ENCODE assay signal across 2 cellular contexts in the genomic region with DNA sequence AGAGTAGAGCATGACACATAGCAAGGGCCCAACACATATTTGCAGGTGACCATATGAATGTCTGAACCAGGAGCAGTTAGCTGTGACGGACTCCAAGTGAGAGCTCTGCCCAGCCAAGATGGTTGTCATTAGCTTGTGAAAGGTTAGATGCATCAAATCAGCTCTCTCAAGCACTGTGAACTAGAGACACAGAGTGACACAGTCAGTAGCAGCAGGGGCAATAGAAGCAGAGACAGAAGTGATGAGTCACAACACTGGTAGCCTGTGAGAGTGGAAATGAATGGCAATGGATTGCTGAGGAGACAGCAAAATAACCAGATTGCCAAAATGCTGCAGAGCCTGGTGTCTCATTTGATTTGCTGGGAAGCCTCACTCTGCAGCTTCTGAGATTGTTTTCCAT.
TF ChIP-seq lines count a peak whose summit lies in the region.

No MANE protein-coding gene starts in this region.

TF ChIP-seq in SK-N-SH treated with all-trans-retinoic acid at 6 μM for 48 hours, 23 proteins besides CTCF, POLR2A, EP300 and RAD21 (continued from another document):
- TF ChIP-seq, protein P1, sequence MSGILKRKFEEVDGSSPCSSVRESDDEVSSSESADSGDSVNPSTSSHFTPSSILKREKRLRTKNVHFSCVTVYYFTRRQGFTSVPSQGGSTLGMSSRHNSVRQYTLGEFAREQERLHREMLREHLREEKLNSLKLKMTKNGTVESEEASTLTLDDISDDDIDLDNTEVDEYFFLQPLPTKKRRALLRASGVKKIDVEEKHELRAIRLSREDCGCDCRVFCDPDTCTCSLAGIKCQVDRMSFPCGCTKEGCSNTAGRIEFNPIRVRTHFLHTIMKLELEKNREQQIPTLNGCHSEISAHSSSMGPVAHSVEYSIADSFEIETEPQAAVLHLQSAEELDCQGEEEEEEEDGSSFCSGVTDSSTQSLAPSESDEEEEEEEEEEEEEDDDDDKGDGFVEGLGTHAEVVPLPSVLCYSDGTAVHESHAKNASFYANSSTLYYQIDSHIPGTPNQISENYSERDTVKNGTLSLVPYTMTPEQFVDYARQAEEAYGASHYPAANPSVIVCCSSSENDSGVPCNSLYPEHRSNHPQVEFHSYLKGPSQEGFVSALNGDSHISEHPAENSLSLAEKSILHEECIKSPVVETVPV (CRISPR knock-in tag; IDR thresholded peaks at IDR 0.05), result no peak
- TF ChIP-seq ZNF565 (CRISPR knock-in tag; conservative IDR thresholded peaks at IDR 0.05; ENCODE audit: low read depth), result no peak

TF ChIP-seq in SK-N-SH, 30 proteins besides CTCF, POLR2A, EP300 and RAD21 (continued from another document):
- TF ChIP-seq MEF2A (IDR thresholded peaks at IDR 0.05; ENCODE audit: borderline replicate concordance, low read depth), result no peak
- no peak for TF ChIP-seq RXRA (IDR thresholded peaks at IDR 0.05; ENCODE audit: borderline replicate concordance, low read depth)
- TF ChIP-seq, protein P2, sequence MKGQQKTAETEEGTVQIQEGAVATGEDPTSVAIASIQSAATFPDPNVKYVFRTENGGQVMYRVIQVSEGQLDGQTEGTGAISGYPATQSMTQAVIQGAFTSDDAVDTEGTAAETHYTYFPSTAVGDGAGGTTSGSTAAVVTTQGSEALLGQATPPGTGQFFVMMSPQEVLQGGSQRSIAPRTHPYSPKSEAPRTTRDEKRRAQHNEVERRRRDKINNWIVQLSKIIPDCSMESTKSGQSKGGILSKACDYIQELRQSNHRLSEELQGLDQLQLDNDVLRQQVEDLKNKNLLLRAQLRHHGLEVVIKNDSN (IDR thresholded peaks at IDR 0.05; ENCODE audit: borderline replicate concordance, low read depth), result no peak
- no peak for TF ChIP-seq GABPA (IDR thresholded peaks at IDR 0.05; ENCODE audit: low read depth)
- TF ChIP-seq RCOR1 (IDR thresholded peaks at IDR 0.05; ENCODE audit: low read length), result no peak
- no peak for TF ChIP-seq GATA2 (CRISPR knock-in tag; IDR thresholded peaks at IDR 0.05)
- no peak for TF ChIP-seq RFX5 (IDR thresholded peaks at IDR 0.05; ENCODE audit: low read length)
- no peak for TF ChIP-seq TAF1 (IDR thresholded peaks at IDR 0.05; ENCODE audit: borderline replicate concordance, low read depth, low read length)
- no peak for TF ChIP-seq FOSL2 (IDR thresholded peaks at IDR 0.05; ENCODE audit: borderline replicate concordance, low read depth)
- TF ChIP-seq, protein P3, sequence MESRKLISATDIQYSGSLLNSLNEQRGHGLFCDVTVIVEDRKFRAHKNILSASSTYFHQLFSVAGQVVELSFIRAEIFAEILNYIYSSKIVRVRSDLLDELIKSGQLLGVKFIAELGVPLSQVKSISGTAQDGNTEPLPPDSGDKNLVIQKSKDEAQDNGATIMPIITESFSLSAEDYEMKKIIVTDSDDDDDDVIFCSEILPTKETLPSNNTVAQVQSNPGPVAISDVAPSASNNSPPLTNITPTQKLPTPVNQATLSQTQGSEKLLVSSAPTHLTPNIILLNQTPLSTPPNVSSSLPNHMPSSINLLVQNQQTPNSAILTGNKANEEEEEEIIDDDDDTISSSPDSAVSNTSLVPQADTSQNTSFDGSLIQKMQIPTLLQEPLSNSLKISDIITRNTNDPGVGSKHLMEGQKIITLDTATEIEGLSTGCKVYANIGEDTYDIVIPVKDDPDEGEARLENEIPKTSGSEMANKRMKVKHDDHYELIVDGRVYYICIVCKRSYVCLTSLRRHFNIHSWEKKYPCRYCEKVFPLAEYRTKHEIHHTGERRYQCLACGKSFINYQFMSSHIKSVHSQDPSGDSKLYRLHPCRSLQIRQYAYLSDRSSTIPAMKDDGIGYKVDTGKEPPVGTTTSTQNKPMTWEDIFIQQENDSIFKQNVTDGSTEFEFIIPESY (IDR thresholded peaks at IDR 0.05; ENCODE audit: borderline replicate concordance, low read depth), result no peak
